ENCODE assay signal across 8 cellular contexts in genomic region chr18:79797518-79798345, GRCh38. TPM values are rescaled to one million over a fixed set of nuclear protein-coding genes. Genes with fewer than 3 reads are reported as not detected.
DNase-seq lines count a peak whose midpoint lies in the region; ATAC-seq and TF ChIP-seq lines count a peak whose summit lies in the region.

Gene KCNG2, plus strand, starts transcription at chr18:79797938. Its CDS starts 65,730 bp downstream, at chr18:79863668.

- H3K27me3 ChIP-seq in CD4-positive, CD25-positive, alpha-beta regulatory T cell (ENCODE audit: control insufficient read depth, insufficient read depth, low read length) = peaks cover 8% of the 10 kb centered on the region
- H3K27me3 ChIP-seq in HAP-1 (ENCODE audit: low read depth) (peaks cover 9% of the 10 kb centered on the region; the same call in 1 of the 2 replicates), thyroid gland (peaks cover 19% of the 10 kb centered on the region)

- peaks cover 0 to 9% (median 8%) of the 10 kb centered on the region in 4 donors for H3K4me1 Mint-ChIP-seq in CD4-positive, CD25-positive, alpha-beta regulatory T cell

- no peaks in the 10 kb centered on the region for H3K36me3 ChIP-seq in CD4-positive, CD25-positive, alpha-beta regulatory T cell (ENCODE audit: control insufficient read depth, insufficient read depth, low read length)
- no peaks in the 10 kb centered on the region for H3K36me3 ChIP-seq in HAP-1 (replicated peaks)
- H3K36me3 ChIP-seq in thyroid gland = no peaks in the 10 kb centered on the region

- no peak for TF ChIP-seq POLR2A in thyroid gland (IDR thresholded peaks at IDR 0.05)

- H3K9me3 Mint-ChIP-seq in CD4-positive, CD25-positive, alpha-beta regulatory T cell = peaks cover 0 to 2% (median 0%) of the 10 kb centered on the region in 7 donors

- intact Hi-C loops in thyroid gland (cut with DNase I) = no loop called here

- no peaks in the 10 kb centered on the region for H3K9me3 ChIP-seq in CD4-positive, CD25-positive, alpha-beta regulatory T cell (ENCODE audit: control insufficient read depth in 2 of 2, low read length in 2 of 2)
- H3K9me3 ChIP-seq in HAP-1 (no peaks in the 10 kb centered on the region), thyroid gland (no peaks in the 10 kb centered on the region)

- H3K27ac Mint-ChIP-seq in CD4-positive, CD25-positive, alpha-beta regulatory T cell = no peak within 1 kb of the TSS

- peak within 1 kb of the TSS in 3 of 4 donors; percentile 40 to 71 (median 67) for H3K4me3 Mint-ChIP-seq in CD4-positive, CD25-positive, alpha-beta regulatory T cell

- ATAC-seq in CD4-positive, CD25-positive, alpha-beta regulatory T cell (ENCODE audit: low read depth in 2 of 2) = peak in 1 of 2 donors; percentile 18
- ATAC-seq in HG03342 (IDR thresholded peaks at IDR 0.05; ENCODE audit: unreplicated experiment) = no peak

- no peak within 1 kb of the TSS for H3K4me3 ChIP-seq in CD4-positive, CD25-positive, alpha-beta regulatory T cell (ENCODE audit: low read depth, low read length)
- peak within 1 kb of the TSS; percentile 3 for H3K4me3 ChIP-seq in HAP-1
- H3K4me3 ChIP-seq in thyroid gland (replicated peaks in 1 of 3) = peak within 1 kb of the TSS in 1 of 3 donors; percentile 20

- peak in 2 of 6 experiments; percentile 15 to 30 for TF ChIP-seq CTCF in thyroid gland (IDR thresholded peaks at IDR 0.05)

- WGBS in thyroid gland, 2 donors = 13 to 42% methylated on average over 8 to 14 of the region's 92 CpGs

- H3K27me3 Mint-ChIP-seq in CD4-positive, CD25-positive, alpha-beta regulatory T cell = peaks cover 50% of the 10 kb centered on the region

- no peak within 1 kb of the TSS for H3K27ac ChIP-seq in CD4-positive, CD25-positive, alpha-beta regulatory T cell (ENCODE audit: insufficient read depth, low read length, poor library complexity, severe bottlenecking)
- no peak within 1 kb of the TSS for H3K27ac ChIP-seq in thyroid gland

- no peaks in the 10 kb centered on the region for H3K4me1 ChIP-seq in CD4-positive, CD25-positive, alpha-beta regulatory T cell (ENCODE audit: control insufficient read depth, insufficient read depth, low read length, poor library complexity, severe bottlenecking)
- H3K4me1 ChIP-seq in HAP-1 (no peaks in the 10 kb centered on the region), thyroid gland (peaks cover 8 to 16% of the 10 kb centered on the region in 2 donors)

- H3K36me3 Mint-ChIP-seq in CD4-positive, CD25-positive, alpha-beta regulatory T cell = peaks cover 5% of the 10 kb centered on the region

- in situ Hi-C loops in HAP-1 (cut with MboI; ENCODE audit: low sequenced_read_pairs) = no loop called here

- DNase-seq in CD4-positive, CD25-positive, alpha-beta regulatory T cell = peak in 1 of 3 donors; percentile 10
- peak in 1 of 2 experiments; percentile 49 for DNase-seq in HAP-1 (ENCODE audit: low spot score in 2 of 2)
- peak; percentile 10 for DNase-seq in amniotic epithelial cell (ENCODE audit: low read depth)
- peak; percentile 53 for DNase-seq in iris pigment epithelial cell (ENCODE audit: low read depth)
- DNase-seq in thyroid gland = peak; percentile 20 to 32
- DNase-seq in NCI-H1694 (lab: John Stamatoyannopoulos, UW) = no peak
- no peak for DNase-seq in LoVo (ENCODE audit: low spot score)

RNA-seq across cellular contexts. Expression of gene KCNG2, which starts in this region (rescaled TPM):
- total RNA-seq in CD4-positive, CD25-positive, alpha-beta regulatory T cell = not detected
- polyA plus RNA-seq in CD4-positive, CD25-positive, alpha-beta regulatory T cell = not detected
- under 1 TPM in 1 of 4 donors, not detected in 3; 0.22 TPM for total RNA-seq in thyroid gland

Comparison
In these comparisons a context has a peak if more than half of its experiments do, and no peak if none do; other contexts are left out.
1. Peak in DNase-seq in thyroid gland; RNA of the gene not detected or under 1 TPM.
2. DNase-seq: peak in amniotic epithelial cell (single experiment) and iris pigment epithelial cell (single experiment); none in NCI-H1694 (single experiment) and LoVo (single experiment).